In genomic region chr5:43636076-43636475, GRCh38 we compare ENCODE assay signal across 2 cellular contexts.
TF ChIP-seq lines count a peak whose summit lies in the region.

No MANE protein-coding gene starts in this region.

TF ChIP-seq in liver, 16 proteins besides CTCF, POLR2A, EP300 and RAD21 (continued from another document):
- TF ChIP-seq, protein P1, sequence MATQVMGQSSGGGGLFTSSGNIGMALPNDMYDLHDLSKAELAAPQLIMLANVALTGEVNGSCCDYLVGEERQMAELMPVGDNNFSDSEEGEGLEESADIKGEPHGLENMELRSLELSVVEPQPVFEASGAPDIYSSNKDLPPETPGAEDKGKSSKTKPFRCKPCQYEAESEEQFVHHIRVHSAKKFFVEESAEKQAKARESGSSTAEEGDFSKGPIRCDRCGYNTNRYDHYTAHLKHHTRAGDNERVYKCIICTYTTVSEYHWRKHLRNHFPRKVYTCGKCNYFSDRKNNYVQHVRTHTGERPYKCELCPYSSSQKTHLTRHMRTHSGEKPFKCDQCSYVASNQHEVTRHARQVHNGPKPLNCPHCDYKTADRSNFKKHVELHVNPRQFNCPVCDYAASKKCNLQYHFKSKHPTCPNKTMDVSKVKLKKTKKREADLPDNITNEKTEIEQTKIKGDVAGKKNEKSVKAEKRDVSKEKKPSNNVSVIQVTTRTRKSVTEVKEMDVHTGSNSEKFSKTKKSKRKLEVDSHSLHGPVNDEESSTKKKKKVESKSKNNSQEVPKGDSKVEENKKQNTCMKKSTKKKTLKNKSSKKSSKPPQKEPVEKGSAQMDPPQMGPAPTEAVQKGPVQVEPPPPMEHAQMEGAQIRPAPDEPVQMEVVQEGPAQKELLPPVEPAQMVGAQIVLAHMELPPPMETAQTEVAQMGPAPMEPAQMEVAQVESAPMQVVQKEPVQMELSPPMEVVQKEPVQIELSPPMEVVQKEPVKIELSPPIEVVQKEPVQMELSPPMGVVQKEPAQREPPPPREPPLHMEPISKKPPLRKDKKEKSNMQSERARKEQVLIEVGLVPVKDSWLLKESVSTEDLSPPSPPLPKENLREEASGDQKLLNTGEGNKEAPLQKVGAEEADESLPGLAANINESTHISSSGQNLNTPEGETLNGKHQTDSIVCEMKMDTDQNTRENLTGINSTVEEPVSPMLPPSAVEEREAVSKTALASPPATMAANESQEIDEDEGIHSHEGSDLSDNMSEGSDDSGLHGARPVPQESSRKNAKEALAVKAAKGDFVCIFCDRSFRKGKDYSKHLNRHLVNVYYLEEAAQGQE (IDR thresholded peaks at IDR 0.05): no peak

TF ChIP-seq in HepG2, 621 proteins besides CTCF, POLR2A, EP300 and RAD21 (continued from another document):
- TF ChIP-seq ZNF484 (CRISPR knock-in tag; IDR thresholded peaks at IDR 0.05; ENCODE audit: borderline replicate concordance, low read depth): no peak
- no peak for TF ChIP-seq TARDBP (CRISPR knock-in tag; IDR thresholded peaks at IDR 0.05)
- TF ChIP-seq ZNF766 (CRISPR knock-in tag; IDR thresholded peaks at IDR 0.05; ENCODE audit: borderline replicate concordance): no peak
- TF ChIP-seq, protein P2, sequence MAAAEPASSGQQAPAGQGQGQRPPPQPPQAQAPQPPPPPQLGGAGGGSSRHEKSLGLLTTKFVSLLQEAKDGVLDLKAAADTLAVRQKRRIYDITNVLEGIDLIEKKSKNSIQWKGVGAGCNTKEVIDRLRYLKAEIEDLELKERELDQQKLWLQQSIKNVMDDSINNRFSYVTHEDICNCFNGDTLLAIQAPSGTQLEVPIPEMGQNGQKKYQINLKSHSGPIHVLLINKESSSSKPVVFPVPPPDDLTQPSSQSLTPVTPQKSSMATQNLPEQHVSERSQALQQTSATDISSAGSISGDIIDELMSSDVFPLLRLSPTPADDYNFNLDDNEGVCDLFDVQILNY (CRISPR knock-in tag; conservative IDR thresholded peaks at IDR 0.05): no peak
- no peak for TF ChIP-seq ZNF251 (CRISPR knock-in tag; IDR thresholded peaks at IDR 0.05)
- TF ChIP-seq, protein P3, sequence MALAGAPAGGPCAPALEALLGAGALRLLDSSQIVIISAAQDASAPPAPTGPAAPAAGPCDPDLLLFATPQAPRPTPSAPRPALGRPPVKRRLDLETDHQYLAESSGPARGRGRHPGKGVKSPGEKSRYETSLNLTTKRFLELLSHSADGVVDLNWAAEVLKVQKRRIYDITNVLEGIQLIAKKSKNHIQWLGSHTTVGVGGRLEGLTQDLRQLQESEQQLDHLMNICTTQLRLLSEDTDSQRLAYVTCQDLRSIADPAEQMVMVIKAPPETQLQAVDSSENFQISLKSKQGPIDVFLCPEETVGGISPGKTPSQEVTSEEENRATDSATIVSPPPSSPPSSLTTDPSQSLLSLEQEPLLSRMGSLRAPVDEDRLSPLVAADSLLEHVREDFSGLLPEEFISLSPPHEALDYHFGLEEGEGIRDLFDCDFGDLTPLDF (CRISPR knock-in tag; IDR thresholded peaks at IDR 0.05): no peak
- TF ChIP-seq TP53 (CRISPR knock-in tag; conservative IDR thresholded peaks at IDR 0.05): no peak
- TF ChIP-seq ZNF44 (CRISPR knock-in tag; IDR thresholded peaks at IDR 0.05): no peak
- TF ChIP-seq HNRNPK (IDR thresholded peaks at IDR 0.05; ENCODE audit: low read depth, low read length, poor library complexity, severe bottlenecking): no peak
- TF ChIP-seq HNRNPH1 (optimal IDR thresholded peaks at IDR 0.05; ENCODE audit: low read depth, low read length): no peak
